ENCODE assay signal across 17 cellular contexts in the genomic region with DNA sequence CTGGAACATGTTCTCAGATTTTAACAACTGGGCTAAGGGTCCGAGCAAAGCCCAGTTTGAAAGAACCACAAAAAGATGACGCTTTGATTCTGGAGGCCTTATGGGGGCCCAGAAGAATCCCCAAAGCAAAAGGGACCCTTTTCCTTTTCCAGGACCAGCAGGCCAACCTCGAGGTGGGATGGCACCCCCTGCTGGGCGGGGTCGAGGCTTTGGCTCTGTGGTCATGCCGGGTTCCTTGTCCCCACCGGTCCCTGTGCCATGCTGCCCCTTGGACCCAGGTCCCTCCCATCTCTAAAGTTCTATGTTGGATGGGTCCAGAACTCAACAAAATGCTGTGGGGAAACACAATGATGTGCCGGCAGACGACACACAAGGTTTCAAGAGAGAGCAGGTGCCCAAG. TPM values are rescaled to one million over a fixed set of nuclear protein-coding genes. Genes with fewer than 3 reads are reported as not detected.
DNase-seq lines count a peak whose midpoint lies in the region; ATAC-seq, FAIRE-seq and TF ChIP-seq lines count a peak whose summit lies in the region.
"Had no signal": no experiment of that assay in that cellular context is flagged by ENCODE, and none has a peak within 500 bp of the region (broad histone marks: within the 10 kb centered on the region; RNA-seq: fewer than 3 reads in every experiment).

No MANE protein-coding gene starts in this region.

- H3K36me3 ChIP-seq in GM12878 (ENCODE audit: control insufficient read depth in 2 of 2, insufficient read depth in 2 of 2, low read length in 1 of 2): no peaks in the 10 kb centered on the region

- 61% methylated on average over 9 of the region's 9 CpGs for WGBS in GM12878 (ENCODE audit: insufficient coverage, insufficient replicate concordance, low lambda C conversion rate, missing lambda C conversion rate)

- peaks cover 25% of the 10 kb centered on the region for H3K36me3 Mint-ChIP-seq in nephron progenitor cell (ENCODE audit: low read depth)

- POLR2A ChIA-PET in GM12878 (lab: Charles Lee): no interaction called here

- no peak for FAIRE-seq in GM12878 (lab: Jason Lieb, UNC)

- peak; percentile 40 for TF ChIP-seq RAD21 in GM12878 (IDR thresholded peaks at IDR 0.05; ENCODE audit: insufficient read depth, low read depth, low read length)

- no peaks in the 10 kb centered on the region for H3K4me1 ChIP-seq in GM12878 (ENCODE audit: control insufficient read depth, insufficient read depth, low read length)

- peaks cover 5% of the 10 kb centered on the region for H3K4me1 Mint-ChIP-seq in nephron progenitor cell
- H3K4me1 Mint-ChIP-seq: immature natural killer cell had no signal

- no peaks in the 10 kb centered on the region for H4K20me1 ChIP-seq in GM12878 (ENCODE audit: control insufficient read depth, insufficient read depth)

- no peaks in the 10 kb centered on the region for H3K27me3 ChIP-seq in GM12878 (replicated peaks in 1 of 2; ENCODE audit: control insufficient read depth in 2 of 2, insufficient read depth in 2 of 2, low read length in 1 of 2)
- H3K27me3 ChIP-seq: esophagus muscularis mucosa, upper lobe of left lung had no signal

- TF ChIP-seq EP300 in GM12878 (IDR thresholded peaks at IDR 0.05; ENCODE audit: borderline replicate concordance in 1 of 2, control insufficient read depth in 1 of 2, low read depth in 2 of 2, low read length in 2 of 2): no peak

- RAD21 ChIA-PET in GM12878 (lab: Charles Lee; ENCODE audit: unreplicated experiment): no interaction called here

- intact Hi-C loops in GM12878 (cut with micrococcal nuclease; ENCODE audit: unreplicated experiment): no loop called here

- no peak overlapping the region for H3K4me2 ChIP-seq in GM12878 (ENCODE audit: control insufficient read depth, insufficient read depth)

- no peak overlapping the region for H3K4me3 ChIP-seq in GM12878
- H3K4me3 ChIP-seq: esophagus muscularis mucosa, upper lobe of left lung had no signal

- H3K27ac Mint-ChIP-seq in nephron progenitor cell: no peak overlapping the region
- H3K27ac Mint-ChIP-seq: immature natural killer cell had no signal

- peaks cover 3% of the 10 kb centered on the region for H3K27me3 Mint-ChIP-seq in nephron progenitor cell (ENCODE audit: low read depth, poor library complexity)
- H3K27me3 Mint-ChIP-seq: central memory CD8-positive, alpha-beta T cell had no signal

- BruUV-seq in GM12878 (replicated peaks; lab: Mats Ljungman, UMichigan): no TSS peak

- in situ Hi-C loops in GM12878 (cut with MboI): no loop called here

- no peak overlapping the region for H3K27ac ChIP-seq in GM12878 (ENCODE audit: control insufficient read depth, insufficient read depth)
- H3K27ac ChIP-seq: upper lobe of left lung had no signal

- TF ChIP-seq CTCF in GM12873 (IDR thresholded peaks at IDR 0.05; ENCODE audit: insufficient read depth, low read depth, low read length, missing control alignments): peak; percentile 37
- peak; percentile 28 to 30 (median 29); a peak in 3 of 6 replicates for TF ChIP-seq CTCF in GM12878 (IDR thresholded peaks at IDR 0.05 in 2 of 3, conservative IDR thresholded peaks at IDR 0.05 in 1 of 3; ENCODE audit: control insufficient read depth in 2 of 3, extremely low read depth in 1 of 3, insufficient read depth in 1 of 3, low read depth in 3 of 3, low read length in 3 of 3)
- peak; percentile 9 for TF ChIP-seq CTCF in nephron progenitor cell (IDR thresholded peaks at IDR 0.05)

- SMC1A ChIA-PET in GM12878 (lab: Charles Lee; ENCODE audit: uncharacterized antibody, unreplicated experiment): no interaction called here

- H3K9me3 Mint-ChIP-seq in nephron progenitor cell: no peaks in the 10 kb centered on the region
- H3K9me3 Mint-ChIP-seq: central memory CD8-positive, alpha-beta T cell; immature natural killer cell had no signal

- no peaks in the 10 kb centered on the region for H3K79me2 ChIP-seq in GM12878 (ENCODE audit: control insufficient read depth, insufficient read depth, low read length)

- no peak for ATAC-seq in GM12878
- ATAC-seq in GM21381 (IDR thresholded peaks at IDR 0.05; ENCODE audit: unreplicated experiment): no peak
- no peak for ATAC-seq in GM18867 (IDR thresholded peaks at IDR 0.05; ENCODE audit: unreplicated experiment)

- no peak for TF ChIP-seq POLR2A in GM12878 (IDR thresholded peaks at IDR 0.05; ENCODE audit: low read depth, low read length)

- CTCF ChIA-PET in GM12878 (lab: Yijun Ruan, JAX): no interaction called here

- H2AFZ ChIP-seq in GM12878 (ENCODE audit: control insufficient read depth, low read depth, low read length): no peak overlapping the region

- no peak overlapping the region for H3K9ac ChIP-seq in GM12878 (ENCODE audit: control insufficient read depth, insufficient read depth, low read length)

- no peak overlapping the region for H3K4me3 Mint-ChIP-seq in nephron progenitor cell
- H3K4me3 Mint-ChIP-seq: central memory CD8-positive, alpha-beta T cell; immature natural killer cell had no signal

- no peaks in the 10 kb centered on the region for H3K9me3 ChIP-seq in GM12878 (replicated peaks; ENCODE audit: control insufficient read depth, insufficient read depth, low read length)
- H3K9me3 ChIP-seq: esophagus muscularis mucosa, upper lobe of left lung had no signal

- DNase-seq in NCI-H82 (lab: John Stamatoyannopoulos, UW): peak; percentile 23
- DNase-seq in NCI-H82 treated with DMSO at 0.1 percent for 48 hours (lab: John Stamatoyannopoulos, UW; ENCODE audit: unreplicated experiment): no peak
- no peak for DNase-seq in GM12878 (ENCODE audit: low read depth, low spot score)
- DNase-seq in nephron progenitor cell: peak; percentile 29
- no peak for DNase-seq in activated gamma-delta T cell (lab: John Stamatoyannopoulos, UW)
- DNase-seq: activated CD4-positive, alpha-beta T cell treated with anti-CD3 and anti-CD28 coated beads for 1 hour; activated gamma-delta T cell treated with Interleukin-2 at 50 U/mL for 16 hours; immature natural killer cell had no signal

TF ChIP-seq in GM12878, 131 proteins besides CTCF, POLR2A, EP300 and RAD21:
- TF ChIP-seq RB1 (IDR thresholded peaks at IDR 0.05; ENCODE audit: borderline replicate concordance) (no peak), ASH2L (IDR thresholded peaks at IDR 0.05; ENCODE audit: borderline replicate concordance, low read depth) (no peak), RCOR1 (conservative IDR thresholded peaks at IDR 0.05; ENCODE audit: low read depth, low read length) (no peak)

RNA-seq across cellular contexts. Expression of a gene that starts 30.9 kb away (rescaled TPM):
- not detected in 2 replicates for total RNA-seq in GM12878 (2013; cell fraction: nucleolus; rRNA removed)
- not detected in 2 replicates for total RNA-seq in GM12878 (2014; rRNA removed)
- total RNA-seq in GM12878 (2014; rRNA removed; fragmentation: Illumina TruSeq; extraction: Trizol): not detected in 2 replicates
- total RNA-seq in GM12878 (2021): 0.18 TPM in 1 of 2 replicates, not detected in the other
- polyA plus RNA-seq in GM12878 (2011; ENCODE audit: low read depth): not detected
- not detected in 2 replicates for polyA plus RNA-seq in GM12878 (2011; rRNA removed)
- polyA plus RNA-seq in GM12878 (2011; cell fraction: cytosol; rRNA removed): not detected in 2 replicates
- polyA plus RNA-seq in GM12878 (2011; cell fraction: nucleus; rRNA removed): not detected in 2 replicates
- 0.10 and 0.12 TPM in 2 replicates for polyA plus RNA-seq in GM12878 (2012)
- not detected in 2 replicates for polyA plus RNA-seq in GM12878 (2014; fragmentation: Illumina TruSeq; extraction: Trizol)
- polyA plus RNA-seq in GM12878 (2014; fragmentation: Nextera tagmentation; extraction: Ambion mirVana): under 1 TPM in 1 of 2 experiments, not detected in 1; 0.05 TPM
- not detected in 2 replicates for polyA plus RNA-seq in GM12878 (2014; rRNA removed)
- polyA plus RNA-seq in GM12878 (2016; fragmentation: Nextera tagmentation; extraction: Ambion mirVana): under 1 TPM in 1 of 2 experiments, not detected in 1; 0.30 TPM
- not detected in 2 replicates for polyA minus RNA-seq in GM12878 (2011; rRNA and poly(A)+ RNA removed)
- polyA minus RNA-seq in GM12878 (2011; cell fraction: cytosol; rRNA and poly(A)+ RNA removed): not detected in 2 replicates
- not detected in 2 replicates for polyA minus RNA-seq in GM12878 (2011; cell fraction: nucleus; rRNA and poly(A)+ RNA removed)
- total RNA-seq: A172, Daoy, M059J had no signal

RNA-seq across cellular contexts. Expression of a gene that starts 47.5 kb away (rescaled TPM):
- 44.8 and 53.7 TPM in 2 replicates for total RNA-seq in GM12878 (2013; cell fraction: nucleolus; rRNA removed)
- total RNA-seq in GM12878 (2014; rRNA removed): 2.5 and 3.1 TPM in 2 replicates
- total RNA-seq in GM12878 (2014; rRNA removed; fragmentation: Illumina TruSeq; extraction: Trizol): 2.4 and 2.8 TPM in 2 replicates
- 5.7 and 6.5 TPM in 2 replicates for total RNA-seq in GM12878 (2021)
- 1.8 TPM for polyA plus RNA-seq in GM12878 (2011; ENCODE audit: low read depth)
- 1.7 and 2.9 TPM in 2 replicates for polyA plus RNA-seq in GM12878 (2011; rRNA removed)
- 2.3 and 3.2 TPM in 2 replicates for polyA plus RNA-seq in GM12878 (2011; cell fraction: cytosol; rRNA removed)
- polyA plus RNA-seq in GM12878 (2011; cell fraction: nucleus; rRNA removed): 12.8 and 13.0 TPM in 2 replicates
- 4.6 and 4.8 TPM in 2 replicates for polyA plus RNA-seq in GM12878 (2012)
- 0.81 and 2.9 TPM in 2 replicates for polyA plus RNA-seq in GM12878 (2014; fragmentation: Illumina TruSeq; extraction: Trizol)
- under 1 TPM; 0.29 to 0.48 TPM for polyA plus RNA-seq in GM12878 (2014; fragmentation: Nextera tagmentation; extraction: Ambion mirVana)
- 2.9 and 4.4 TPM in 2 replicates for polyA plus RNA-seq in GM12878 (2014; rRNA removed)
- polyA plus RNA-seq in GM12878 (2016; fragmentation: Nextera tagmentation; extraction: Ambion mirVana): 1 to 10 TPM; 2.9 to 3.8 TPM
- 6.4 and 8.0 TPM in 2 replicates for polyA minus RNA-seq in GM12878 (2011; rRNA and poly(A)+ RNA removed)
- polyA minus RNA-seq in GM12878 (2011; cell fraction: cytosol; rRNA and poly(A)+ RNA removed): 1.2 and 2.7 TPM in 2 replicates
- polyA minus RNA-seq in GM12878 (2011; cell fraction: nucleus; rRNA and poly(A)+ RNA removed): 7.1 and 16.3 TPM in 2 replicates

RNA-seq across cellular contexts. Expression of a gene that starts 47.8 kb away (rescaled TPM):
- 23.0 and 27.5 TPM in 2 replicates for total RNA-seq in GM12878 (2013; cell fraction: nucleolus; rRNA removed)
- 2.8 and 4.2 TPM in 2 replicates for total RNA-seq in GM12878 (2014; rRNA removed)
- total RNA-seq in GM12878 (2014; rRNA removed; fragmentation: Illumina TruSeq; extraction: Trizol): 3.0 and 3.7 TPM in 2 replicates
- 8.1 and 9.8 TPM in 2 replicates for total RNA-seq in GM12878 (2021)
- polyA plus RNA-seq in GM12878 (2011; ENCODE audit: low read depth): 4.7 TPM
- polyA plus RNA-seq in GM12878 (2011; rRNA removed): 3.6 and 5.2 TPM in 2 replicates
- polyA plus RNA-seq in GM12878 (2011; cell fraction: cytosol; rRNA removed): 5.6 and 6.4 TPM in 2 replicates
- 16.0 and 25.6 TPM in 2 replicates for polyA plus RNA-seq in GM12878 (2011; cell fraction: nucleus; rRNA removed)
- 4.1 and 5.8 TPM in 2 replicates for polyA plus RNA-seq in GM12878 (2012)
- 3.3 and 7.4 TPM in 2 replicates for polyA plus RNA-seq in GM12878 (2014; fragmentation: Illumina TruSeq; extraction: Trizol)
- under 1 TPM; 0.37 to 0.38 TPM for polyA plus RNA-seq in GM12878 (2014; fragmentation: Nextera tagmentation; extraction: Ambion mirVana)
- 6.8 and 7.7 TPM in 2 replicates for polyA plus RNA-seq in GM12878 (2014; rRNA removed)
- polyA plus RNA-seq in GM12878 (2016; fragmentation: Nextera tagmentation; extraction: Ambion mirVana): 1 to 10 TPM in 1 of 2 experiments, under 1 TPM in 1; 0.81 to 1.4 TPM
- polyA minus RNA-seq in GM12878 (2011; rRNA and poly(A)+ RNA removed): 5.3 and 12.3 TPM in 2 replicates
- 1.7 and 3.7 TPM in 2 replicates for polyA minus RNA-seq in GM12878 (2011; cell fraction: cytosol; rRNA and poly(A)+ RNA removed)
- polyA minus RNA-seq in GM12878 (2011; cell fraction: nucleus; rRNA and poly(A)+ RNA removed): 5.4 and 11.8 TPM in 2 replicates

Comparison
In these comparisons a context has a peak if more than half of its experiments do, and no peak if none do; other contexts are left out.
1. DNase-seq: peak in NCI-H82 (single experiment) and nephron progenitor cell (single experiment); none in NCI-H82 treated with DMSO at 0.1 percent for 48 hours (single experiment), GM12878 (single experiment) and activated gamma-delta T cell (single experiment).
2. Peak in every context shown above with its lines, with median percentiles within 50 percentile points of each other: CTCF ChIP-seq.